In the genomic region with DNA sequence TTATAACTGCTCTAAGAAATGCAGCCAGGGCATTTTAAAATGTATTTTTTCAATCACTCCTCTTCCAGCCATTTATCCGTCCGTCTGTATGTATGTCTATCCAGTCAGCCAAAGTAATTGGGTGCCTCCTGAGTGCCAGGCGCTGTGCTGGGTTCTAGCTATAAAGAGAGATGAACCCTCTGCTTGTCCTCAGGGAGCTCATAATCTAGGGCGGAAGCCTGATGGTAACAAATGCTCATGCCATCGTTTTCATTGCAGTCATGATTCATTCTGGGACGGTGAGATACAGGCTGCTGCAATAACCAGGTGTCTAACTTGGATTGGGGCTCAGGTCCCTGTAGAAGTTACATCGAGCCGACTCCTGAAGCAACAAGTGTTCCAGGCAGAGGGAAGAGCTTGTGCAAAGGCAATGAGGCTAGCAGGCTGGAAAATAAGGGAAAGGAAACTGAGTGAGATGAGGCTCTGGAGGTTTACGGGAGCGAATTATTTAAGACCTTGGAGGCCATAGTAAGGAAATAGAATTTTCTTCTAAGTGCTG, we compare ENCODE assay signal across 8 cellular contexts. TPM values are rescaled to one million over a fixed set of nuclear protein-coding genes. Genes with fewer than 3 reads are reported as not detected.
A peak's percentile ranks its signal among the peaks of the same experiment; 100 is the strongest.
DNase-seq lines count a peak whose midpoint lies in the region; ATAC-seq and TF ChIP-seq lines count a peak whose summit lies in the region.

No MANE protein-coding gene starts in this region.

- H3K27ac ChIP-seq in H9 (ENCODE audit: insufficient read length, low read depth, low read length) (no peak overlapping the region), WERI-Rb-1 (no peak overlapping the region), foreskin keratinocyte (peak overlapping the region; percentile 68), smooth muscle cell (ENCODE audit: low read depth) (peak overlapping the region; percentile 73)

- no peak for DNase-seq in H9
- no peak for DNase-seq in WERI-Rb-1
- DNase-seq in foreskin keratinocyte, result peak in 1 of 2 donors; percentile 38
- no peak for DNase-seq in smooth muscle cell (lab: John Stamatoyannopoulos, UW; ENCODE audit: unreplicated experiment)
- DNase-seq in kidney glomerular epithelial cell (lab: John Stamatoyannopoulos, UW), result no peak
- DNase-seq in effector CD8-positive, alpha-beta T cell (lab: John Stamatoyannopoulos, UW), result no peak

- H3K4me1 ChIP-seq in H9 (ENCODE audit: insufficient read depth, low read length) (peaks cover 8% of the 10 kb centered on the region; the same call in 1 of the 2 replicates), foreskin keratinocyte (peaks cover 11% of the 10 kb centered on the region), smooth muscle cell (ENCODE audit: low read depth) (peaks cover 11% of the 10 kb centered on the region)

- H3K27me3 ChIP-seq in H9 (ENCODE audit: insufficient read depth, low read length) (no peaks in the 10 kb centered on the region), WERI-Rb-1 (ENCODE audit: insufficient read depth, low read depth, severe bottlenecking) (no peaks in the 10 kb centered on the region), foreskin keratinocyte (no peaks in the 10 kb centered on the region), smooth muscle cell (ENCODE audit: low read depth) (no peaks in the 10 kb centered on the region)

- no peak overlapping the region for H4K91ac ChIP-seq in H9 (ENCODE audit: insufficient read length, low read depth, low read length)

- H2AFZ ChIP-seq in H9 (ENCODE audit: low read length), result no peak overlapping the region
- peak overlapping the region; percentile 12 for H2AFZ ChIP-seq in smooth muscle cell (ENCODE audit: low read depth)

- H3K23me2 ChIP-seq in H9 (ENCODE audit: insufficient read length, low read depth, low read length, poor library complexity, severe bottlenecking), result peaks cover 7% of the 10 kb centered on the region

- no peaks in the 10 kb centered on the region for H3K9me3 ChIP-seq in H9 (ENCODE audit: control insufficient read depth, low read depth, low read length)
- no peaks in the 10 kb centered on the region for H3K9me3 ChIP-seq in WERI-Rb-1 (ENCODE audit: severe bottlenecking)
- no peaks in the 10 kb centered on the region for H3K9me3 ChIP-seq in smooth muscle cell (replicated peaks; ENCODE audit: low read depth)

- no peak overlapping the region for H2BK20ac ChIP-seq in H9 (ENCODE audit: low read depth, low read length, poor library complexity, severe bottlenecking)

- H3K27ac Mint-ChIP-seq in H9, result peak overlapping the region in 1 of 3 experiments; percentile 62; a peak in 1 of 7 replicates

- peak overlapping the region; percentile 17 for H3K4me3 ChIP-seq in WERI-Rb-1 (ENCODE audit: low read depth, low read length)
- peak overlapping the region; percentile 56 for H3K4me3 ChIP-seq in smooth muscle cell

- no peak overlapping the region for H3K4ac ChIP-seq in H9 (ENCODE audit: low read depth, low read length)

- TF ChIP-seq CTCF in H9 (conservative IDR thresholded peaks at IDR 0.05) (no peak), WERI-Rb-1 (IDR thresholded peaks at IDR 0.05; ENCODE audit: low read depth, low read length) (no peak), foreskin keratinocyte (conservative IDR thresholded peaks at IDR 0.05) (no peak), smooth muscle cell (IDR thresholded peaks at IDR 0.05; ENCODE audit: borderline replicate concordance, insufficient read depth, poor library complexity, severe bottlenecking) (no peak)

- no peak overlapping the region for H2BK120ac ChIP-seq in H9 (ENCODE audit: low read depth, low read length, poor library complexity, severe bottlenecking)

- H3T11ph ChIP-seq in H9 (ENCODE audit: low read length), result no peak overlapping the region

- no peak overlapping the region for H3K14ac ChIP-seq in H9 (ENCODE audit: insufficient read depth, low read length)

- H3K36me3 ChIP-seq in WERI-Rb-1, result no peaks in the 10 kb centered on the region
- H3K36me3 ChIP-seq in smooth muscle cell (ENCODE audit: low read depth), result no peaks in the 10 kb centered on the region

- peaks cover 6% of the 10 kb centered on the region for H3K27me3 Mint-ChIP-seq in H9 (ENCODE audit: low read depth)

- H4K20me1 ChIP-seq in H9 (ENCODE audit: control insufficient read depth, insufficient read depth, insufficient read length) (no peaks in the 10 kb centered on the region), smooth muscle cell (ENCODE audit: low read depth) (no peaks in the 10 kb centered on the region)

- H3K79me1 ChIP-seq in H9 (ENCODE audit: insufficient read depth, low read depth, low read length, poor library complexity, severe bottlenecking), result no peaks in the 10 kb centered on the region

- H3K4me2 ChIP-seq in H9 (ENCODE audit: insufficient read depth, insufficient read length, low read length) (peak overlapping the region; percentile 16), smooth muscle cell (peak overlapping the region; percentile 86)

- H3K36me3 Mint-ChIP-seq in H9 (ENCODE audit: insufficient read depth in 1 of 3, low read depth in 3 of 3), result no peaks in the 10 kb centered on the region

- peak overlapping the region; percentile 70 to 82 for H3K4me3 Mint-ChIP-seq in H9

- H2BK15ac ChIP-seq in H9 (ENCODE audit: low read depth, low read length), result no peak overlapping the region

- peaks cover 37 to 41% of the 10 kb centered on the region in 2 experiments for H3K4me1 Mint-ChIP-seq in H9

- no peak overlapping the region for H4K5ac ChIP-seq in H9 (ENCODE audit: insufficient read length, low read depth, low read length)

- no peak overlapping the region for H3K23ac ChIP-seq in H9 (ENCODE audit: insufficient read length, low read depth, low read length)

- H2BK5ac ChIP-seq in H9 (ENCODE audit: insufficient read length, low read length), result no peak overlapping the region

- H3K56ac ChIP-seq in H9 (ENCODE audit: insufficient read length, low read depth, low read length), result no peak overlapping the region

- no peak overlapping the region for H3K18ac ChIP-seq in H9 (ENCODE audit: insufficient read length, low read depth, low read length)

- H3K9ac ChIP-seq in H9 (ENCODE audit: extremely low read depth, insufficient read length, low read length) (no peak overlapping the region), smooth muscle cell (ENCODE audit: low read depth) (peak overlapping the region; percentile 70)

- H2AK5ac ChIP-seq in H9 (ENCODE audit: insufficient read length, low read length), result no peak overlapping the region

- WGBS in H9 (ENCODE audit: extremely low coverage, insufficient read length, low lambda C conversion rate), result no CpG with 5 or more reads among the region's 10 CpGs
- 84% methylated on average over 10 of the region's 10 CpGs for WGBS in smooth muscle cell (ENCODE audit: low lambda C conversion rate)

- H3K9me3 Mint-ChIP-seq in H9, result no peaks in the 10 kb centered on the region; a peak in 1 of 5 replicates

- H2BK12ac ChIP-seq in H9 (ENCODE audit: insufficient read length, low read depth, low read length), result no peak overlapping the region

- H3K79me2 ChIP-seq in H9 (ENCODE audit: insufficient read depth, low read length) (no peaks in the 10 kb centered on the region), smooth muscle cell (ENCODE audit: low read depth) (no peaks in the 10 kb centered on the region)

- no peak overlapping the region for H4K8ac ChIP-seq in H9 (replicated peaks; ENCODE audit: insufficient read length, low read depth, low read length)

- H3F3A ChIP-seq in smooth muscle cell (ENCODE audit: low read depth), result peaks cover 13% of the 10 kb centered on the region

- ATAC-seq in foreskin keratinocyte, result no peak
- ATAC-seq in HG03280 (IDR thresholded peaks at IDR 0.05; ENCODE audit: unreplicated experiment), result no peak
- no peak for ATAC-seq in GM21717 (IDR thresholded peaks at IDR 0.05; ENCODE audit: unreplicated experiment)

RNA-seq across cellular contexts. Expression of a gene that starts 11.6 kb away (rescaled TPM):
- total RNA-seq in H9 (2021), result 4.3 and 6.4 TPM in 2 replicates
- total RNA-seq in foreskin keratinocyte, result 797 and 1,066 TPM in 2 replicates
- polyA plus RNA-seq in foreskin keratinocyte, result 1,018 and 1,394 TPM in 2 replicates
- 16.3 and 26.7 TPM in 2 replicates for total RNA-seq in smooth muscle cell
- polyA plus RNA-seq in smooth muscle cell, result 43.7 and 51.5 TPM in 2 replicates

RNA-seq across cellular contexts. Expression of a gene that starts 25.4 kb away (rescaled TPM):
- total RNA-seq in H9 (2021) (0.15 TPM in 1 of 2 replicates, not detected in the other), foreskin keratinocyte (not detected in 2 replicates), smooth muscle cell (1.3 TPM in 1 of 2 replicates, not detected in the other)
- polyA plus RNA-seq in foreskin keratinocyte (0.02 TPM in 1 of 2 replicates, not detected in the other), smooth muscle cell (0.10 and 0.65 TPM in 2 replicates)

RNA-seq across cellular contexts. Expression of a gene that starts 56.4 kb away (rescaled TPM):
- 23.7 and 29.4 TPM in 2 replicates for total RNA-seq in H9 (2021)
- total RNA-seq in foreskin keratinocyte, result 12.1 and 14.8 TPM in 2 replicates
- 4.0 and 5.4 TPM in 2 replicates for polyA plus RNA-seq in foreskin keratinocyte
- 8.4 and 12.2 TPM in 2 replicates for total RNA-seq in smooth muscle cell
- polyA plus RNA-seq in smooth muscle cell, result 12.2 and 15.6 TPM in 2 replicates

Comparison
In these comparisons a context has a peak if more than half of its experiments do, and no peak if none do; other contexts are left out.
1. H3K27ac ChIP-seq: peak in foreskin keratinocyte (single experiment) and smooth muscle cell (single experiment); none in H9 (single experiment) and WERI-Rb-1 (single experiment).
2. RNA of a gene that starts 11.6 kb away (total RNA-seq): 797 to 1,066 TPM in foreskin keratinocyte; 16.3 to 26.7 TPM in smooth muscle cell and 4.3 to 6.4 TPM in H9; every median in the first group is over 10 times any median in the second.